Comparison of ENCODE assay signal across 10 cellular contexts in genomic region chr5:136802382-136802781, GRCh38.
DNase-seq lines count a peak whose midpoint lies in the region; ATAC-seq lines count a peak whose summit lies in the region.
"Had no signal": no experiment of that assay in that cellular context is flagged by ENCODE, and none has a peak within 500 bp of the region (broad histone marks: within the 10 kb centered on the region; RNA-seq: fewer than 3 reads in every experiment).

No MANE protein-coding gene starts in this region.

- no peaks in the 10 kb centered on the region for H3K36me3 ChIP-seq in aorta (ENCODE audit: control insufficient read depth in 1 of 2, insufficient read depth in 2 of 2, low read length in 1 of 2)
- H3K36me3 ChIP-seq: pancreas, suprapubic skin had no signal

- no peak for ATAC-seq in HG03039 (IDR thresholded peaks at IDR 0.05; ENCODE audit: unreplicated experiment)
- ATAC-seq in aorta (ENCODE audit: low FRiP score) = no peak

- peaks cover under 1% of the 10 kb centered on the region for H3K9me3 ChIP-seq in aorta (ENCODE audit: control insufficient read depth, low read length)
- H3K9me3 ChIP-seq: pancreas, suprapubic skin had no signal

- DNase-seq in GM03348 (ENCODE audit: low spot score) (peak; percentile 32), NCI-H2171 treated with DMSO at 0.1 percent for 48 hours (lab: John Stamatoyannopoulos, UW) (peak; percentile 52), dermis blood vessel endothelial cell (peak; percentile 55), pons (ENCODE audit: low spot score) (peak; percentile 47), foreskin melanocyte (no peak), posterior vena cava (ENCODE audit: low spot score) (no peak), aorta (no peak)

- H3K27ac ChIP-seq in aorta (ENCODE audit: low read depth in 1 of 2, low read length in 2 of 2) = no peak overlapping the region
- H3K27ac ChIP-seq: pancreas, suprapubic skin had no signal

- no peaks in the 10 kb centered on the region for H3K4me1 ChIP-seq in aorta (ENCODE audit: control insufficient read depth in 1 of 2, insufficient read depth in 2 of 2, low read length in 2 of 2)
- H3K4me1 ChIP-seq: pancreas, suprapubic skin had no signal

- H3K4me3 ChIP-seq in aorta (ENCODE audit: low read length in 2 of 2) = no peak overlapping the region
- H3K4me3 ChIP-seq: pancreas, suprapubic skin had no signal

- no peaks in the 10 kb centered on the region for H3K27me3 ChIP-seq in aorta (ENCODE audit: control insufficient read depth in 1 of 2, insufficient read depth in 2 of 2, low read length in 1 of 2)
- H3K27me3 ChIP-seq: pancreas, suprapubic skin had no signal

- 37 to 42% methylated on average over 2 of the region's 2 CpGs for WGBS in aorta, 2 donors

- intact Hi-C loops in posterior vena cava (cut with DNase I) (no loop called here), aorta (cut with DNase I) (loop anchor here (5.0 to 10.0 kb wide), 3 partner anchors 422 to 695 kb away; partner anchors contain the start of gene SPOCK1 (in 1 of the 2))

Comparison
In these comparisons a context has a peak if more than half of its experiments do, and no peak if none do; other contexts are left out.
1. DNase-seq: peak in GM03348 (single experiment), NCI-H2171 treated with DMSO at 0.1 percent for 48 hours (single experiment), dermis blood vessel endothelial cell (single experiment) and pons (single experiment); none in foreskin melanocyte (single experiment), posterior vena cava (single experiment) and aorta (0 of 2).
2. intact Hi-C loops: an anchor here in aorta (5.0 to 10.0 kb wide); none called in posterior vena cava.